8 cellular contexts compared by ENCODE assay signal in genomic region chrX:139932901-139933796, GRCh38. TPM values are rescaled to one million over a fixed set of nuclear protein-coding genes. Genes with fewer than 3 reads are reported as not detected.
A peak's percentile ranks its signal among the peaks of the same experiment; 100 is the strongest.
DNase-seq lines count a peak whose midpoint lies in the region; ATAC-seq and TF ChIP-seq lines count a peak whose summit lies in the region.

ATP11C (minus strand) TSS chrX:139933053; CDS start chrX:139932042, 1,011 bp downstream.

- H2AFZ ChIP-seq in GM23248 = peak within 1 kb of the TSS; percentile 96

- H3K4me3 ChIP-seq in GM23248 (peak within 1 kb of the TSS; percentile 87), prostate gland (peak within 1 kb of the TSS; percentile 67)

- peak within 1 kb of the TSS; percentile 83 for H3K4me2 ChIP-seq in GM23248 (ENCODE audit: unreplicated experiment)

- in situ Hi-C loops in G401 (cut with HindIII; ENCODE audit: low sequenced_read_pairs) = no loop called here
- in situ Hi-C loops in GM23248 (cut with MboI) = no loop called here

- WGBS in GM23248 (ENCODE audit: low coverage in 1 of 2, low lambda C conversion rate in 2 of 2, missing lambda C conversion rate in 2 of 2), 2 experiments = 0 to 2% methylated on average over 30 to 48 of the region's 52 CpGs
- 1 to 17% (median 2%) methylated on average over 25 to 52 of the region's 52 CpGs for WGBS in adipose tissue, 3 donors
- WGBS in prostate gland = under 1% methylated on average over 32 of the region's 52 CpGs

- H3F3A ChIP-seq in GM23248 (ENCODE audit: insufficient read depth) = peaks cover 5% of the 10 kb centered on the region; the same call in 1 of the 2 replicates

- TF ChIP-seq POLR2A in prostate gland (IDR thresholded peaks at IDR 0.05) = peak; percentile 66

- peaks cover 37% of the 10 kb centered on the region for H3K79me2 ChIP-seq in GM23248 (ENCODE audit: insufficient read depth)

- H3K9me2 ChIP-seq in GM23248 (ENCODE audit: insufficient read depth) = no peaks in the 10 kb centered on the region

- TF ChIP-seq CTCF in LNCAP (IDR thresholded peaks at IDR 0.05) (peak; percentile 11; the same call in 1 of the 2 replicates), prostate gland (IDR thresholded peaks at IDR 0.05) (no peak)

- peak; percentile 74 for DNase-seq in G401 (ENCODE audit: low spot score)
- peak; percentile 87 for DNase-seq in GM23248
- DNase-seq in SW 1271 (lab: John Stamatoyannopoulos, UW) = peak; percentile 63 to 66
- peak; percentile 81 for DNase-seq in left cardiac atrium
- DNase-seq in prostate gland (ENCODE audit: low spot score) = peak; percentile 74
- peak; percentile 90 for DNase-seq in ureter (ENCODE audit: low spot score)

- H3K27ac ChIP-seq in GM23248 = peak within 1 kb of the TSS; percentile 99
- H3K27ac ChIP-seq in adipose tissue (ENCODE audit: low read depth, low read length) = peak within 1 kb of the TSS; percentile 72
- peak within 1 kb of the TSS; percentile 95 for H3K27ac ChIP-seq in prostate gland

- no peaks in the 10 kb centered on the region for H4K20me1 ChIP-seq in GM23248 (ENCODE audit: insufficient read depth)

- H3K4me1 ChIP-seq in GM23248 (ENCODE audit: insufficient read depth) (no peaks in the 10 kb centered on the region), prostate gland (replicated peaks) (no peaks in the 10 kb centered on the region)

- H3K9me3 ChIP-seq in GM23248 (ENCODE audit: low read depth) = no peaks in the 10 kb centered on the region
- no peaks in the 10 kb centered on the region for H3K9me3 ChIP-seq in prostate gland

- ATAC-seq in left cardiac atrium = peak; percentile 94 to 97

- H3K27me3 ChIP-seq in GM23248 (replicated peaks; ENCODE audit: insufficient read depth) (no peaks in the 10 kb centered on the region), prostate gland (replicated peaks; ENCODE audit: insufficient read depth) (no peaks in the 10 kb centered on the region)

- H3K9ac ChIP-seq in GM23248 = peak within 1 kb of the TSS; percentile 99

- H3K36me3 ChIP-seq in GM23248 (ENCODE audit: low read depth) (no peaks in the 10 kb centered on the region), prostate gland (no peaks in the 10 kb centered on the region)

- intact Hi-C loops in left cardiac atrium (cut with DNase I) (no loop called here), prostate gland (cut with DNase I) (no loop called here)

RNA-seq across cellular contexts. Expression of gene ATP11C, which starts in this region (rescaled TPM):
- 0.37 TPM in 1 of 2 replicates, not detected in the other for total RNA-seq in G401 (2014; rRNA removed; shearing (Covaris generic))
- total RNA-seq in GM23248 (2014; rRNA removed; shearing (Covaris generic)) = 26.2 and 29.7 TPM in 2 replicates
- polyA plus RNA-seq in GM23248 (2016; fragmentation: Nextera tagmentation; extraction: Ambion mirVana) = 8.5 and 9.1 TPM in 2 replicates
- 10 to 100 TPM in 1 of 3 donors, 1 to 10 TPM in 2; 3.7 to 13.0 (median 8.4) TPM for polyA plus RNA-seq in adipose tissue
- total RNA-seq in left cardiac atrium = 10 to 100 TPM in 1 of 2 donors, 1 to 10 TPM in 1; 7.2 to 10.9 TPM
- total RNA-seq in prostate gland = 10 to 100 TPM; 23.2 to 28.3 TPM
- 36.3 TPM for total RNA-seq in ureter

Comparison
In these comparisons a context has a peak if more than half of its experiments do, and no peak if none do; other contexts are left out.
1. Peak in every context shown above with its lines: DNase-seq, ATAC-seq, H3K4me3 ChIP-seq and H3K27ac ChIP-seq.
2. Peak in DNase-seq in G401; RNA of the gene not detected or under 1 TPM.